Comparison of ENCODE assay signal across 17 cellular contexts in genomic region chr19:44092108-44092507, GRCh38.
"Had no signal": no experiment of that assay in that cellular context is flagged by ENCODE, and none has a peak within 500 bp of the region (broad histone marks: within the 10 kb centered on the region; RNA-seq: fewer than 3 reads in every experiment).

No MANE protein-coding gene starts in this region.

- H3K4me3 ChIP-seq: coronary artery, dorsolateral prefrontal cortex, esophagus muscularis mucosa, gastroesophageal sphincter, heart left ventricle, hepatocyte, left lung, lower lobe of right lung, mucosa of descending colon had no signal

- ATAC-seq: foreskin keratinocyte, gastroesophageal sphincter, heart left ventricle, left cardiac atrium, left lung, left ventricle myocardium superior, lower lobe of right lung, mucosa of descending colon had no signal

- H3K27ac Mint-ChIP-seq: mesothelial cell of epicardium had no signal

- H3K27ac ChIP-seq: coronary artery, dorsolateral prefrontal cortex, esophagus muscularis mucosa, foreskin keratinocyte, gastroesophageal sphincter, heart left ventricle, hepatocyte, left lung, lower lobe of right lung had no signal

- H3K27me3 ChIP-seq: dorsolateral prefrontal cortex, esophagus muscularis mucosa, foreskin keratinocyte, gastroesophageal sphincter, heart left ventricle, hepatocyte, left lung had no signal

- H3K4me1 ChIP-seq: foreskin keratinocyte had no signal

- H3K9me3 Mint-ChIP-seq: mesothelial cell of epicardium had no signal

- DNase-seq: dermis blood vessel endothelial cell; dorsolateral prefrontal cortex; effector CD4-positive, alpha-beta T cell; effector memory CD4-positive, alpha-beta T cell; foreskin keratinocyte; heart left ventricle; left cardiac atrium; left lung; left ventricle myocardium superior; lower lobe of right lung; mesenchymal stem cell; mucosa of descending colon had no signal

- H3K9me3 ChIP-seq: heart left ventricle, lower lobe of right lung, mucosa of descending colon had no signal
